25 cellular contexts compared by ENCODE assay signal in the genomic region with DNA sequence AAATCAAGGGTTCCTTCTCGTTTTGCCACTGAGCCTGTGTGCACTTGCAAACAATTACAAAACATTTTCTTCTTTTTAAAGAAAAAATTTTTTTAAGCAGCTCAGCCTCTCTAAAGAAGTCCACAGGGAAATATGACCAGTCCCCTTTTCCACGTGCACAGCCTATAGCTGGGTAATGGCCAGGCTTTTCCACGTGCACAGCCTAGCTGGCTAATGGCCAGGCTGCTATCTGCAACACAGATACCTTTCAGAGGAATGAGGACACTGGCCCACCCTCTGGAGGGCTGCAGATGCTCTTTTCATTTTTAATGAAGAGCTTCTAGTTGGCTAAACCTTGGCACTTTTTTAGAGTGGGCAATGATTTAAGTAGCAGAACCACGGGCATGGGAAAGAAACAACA. TPM values are rescaled to one million over a fixed set of nuclear protein-coding genes. Genes with fewer than 3 reads are reported as not detected.
A peak's percentile ranks its signal among the peaks of the same experiment; 100 is the strongest.
DNase-seq lines count a peak whose midpoint lies in the region; ATAC-seq and TF ChIP-seq lines count a peak whose summit lies in the region.
"Had no signal": no experiment of that assay in that cellular context is flagged by ENCODE, and none has a peak within 500 bp of the region (broad histone marks: within the 10 kb centered on the region; RNA-seq: fewer than 3 reads in every experiment).

No MANE protein-coding gene starts in this region.

- TF ChIP-seq CTCF in right atrium auricular region (IDR thresholded peaks at IDR 0.05) = no peak
- TF ChIP-seq CTCF in esophagus muscularis mucosa (IDR thresholded peaks at IDR 0.05) = no peak

- no peaks in the 10 kb centered on the region for H3K9me3 Mint-ChIP-seq in activated CD8-positive, alpha-beta T cell treated with anti-CD3 and anti-CD28 coated beads, Interleukin-2, amount 10 ng/mL, durations not matched to agents 7 days and 5 days (ENCODE audit: insufficient read depth)
- H3K9me3 Mint-ChIP-seq: CD4-positive, alpha-beta T cell had no signal

- H3F3A ChIP-seq in GM23248 (ENCODE audit: insufficient read depth) = no peaks in the 10 kb centered on the region

- intact Hi-C loops in Right ventricle myocardium superior (cut with DNase I) = no loop called here
- intact Hi-C loops in esophagus muscularis mucosa (cut with DNase I) = no loop called here

- no peak for TF ChIP-seq EP300 in esophagus muscularis mucosa (IDR thresholded peaks at IDR 0.05)

- no peak overlapping the region for H3K27ac Mint-ChIP-seq in activated CD8-positive, alpha-beta T cell treated with anti-CD3 and anti-CD28 coated beads, Interleukin-2, amount 10 ng/mL, durations not matched to agents 7 days and 5 days
- H3K27ac Mint-ChIP-seq: CD4-positive, alpha-beta T cell had no signal

- H3K27ac ChIP-seq in right atrium auricular region (no peak overlapping the region), esophagus muscularis mucosa (replicated peaks in 1 of 4) (no peak overlapping the region), GM23248 (no peak overlapping the region)
- H3K27ac ChIP-seq: HL-60, PC-9, SJSA1 had no signal

- no peak overlapping the region for H3K4me2 ChIP-seq in GM23248 (ENCODE audit: unreplicated experiment)
- H3K4me2 ChIP-seq: PC-9 had no signal

- no peaks in the 10 kb centered on the region for H3K9me2 ChIP-seq in GM23248 (ENCODE audit: insufficient read depth)

- ATAC-seq in Right ventricle myocardium superior (ENCODE audit: poor library complexity) = no peak
- no peak for ATAC-seq in activated CD8-positive, alpha-beta T cell treated with anti-CD3 and anti-CD28 coated beads, Interleukin-2, amount 10 ng/mL, durations not matched to agents 7 days and 5 days
- ATAC-seq: Right ventricle myocardium inferior had no signal

- no peak overlapping the region for H3K4me3 ChIP-seq in right atrium auricular region
- H3K4me3 ChIP-seq in esophagus muscularis mucosa = no peak overlapping the region
- no peak overlapping the region for H3K4me3 ChIP-seq in GM23248
- H3K4me3 ChIP-seq: PC-9, SJSA1 had no signal

- no peak overlapping the region for H3K4me3 Mint-ChIP-seq in activated CD8-positive, alpha-beta T cell treated with anti-CD3 and anti-CD28 coated beads, Interleukin-2, amount 10 ng/mL, durations not matched to agents 7 days and 5 days
- H3K4me3 Mint-ChIP-seq: CD4-positive, alpha-beta T cell had no signal

- H3K27me3 ChIP-seq in right atrium auricular region (no peaks in the 10 kb centered on the region), esophagus muscularis mucosa (peaks cover 0 to 45% (median 4%) of the 10 kb centered on the region in 4 donors), GM23248 (replicated peaks; ENCODE audit: insufficient read depth) (peaks cover 11% of the 10 kb centered on the region)
- H3K27me3 ChIP-seq: SJSA1 had no signal

- CTCF ChIA-PET in activated CD8-positive, alpha-beta T cell treated with anti-CD3 and anti-CD28 coated beads, Interleukin-2, amount 10 ng/mL, durations not matched to agents 7 days and 5 days (lab: Charles Lee) = no interaction called here

- peak; percentile 5 for DNase-seq in NCI-H1092 treated with DMSO at 0.1 percent for 48 hours (lab: John Stamatoyannopoulos, UW)
- DNase-seq in NCI-H1092 (lab: John Stamatoyannopoulos, UW) = no peak
- peak; percentile 11 for DNase-seq in right atrium auricular region (ENCODE audit: low spot score)
- no peak for DNase-seq in Right ventricle myocardium superior
- peak; percentile 78 for DNase-seq in esophagus muscularis mucosa (ENCODE audit: extremely low spot score)
- no peak for DNase-seq in activated CD8-positive, alpha-beta T cell treated with anti-CD3 and anti-CD28 coated beads, Interleukin-2, amount 10 ng/mL, durations not matched to agents 7 days and 5 days
- no peak for DNase-seq in GM23248
- no peak for DNase-seq in dedifferentiated amniotic fluid mesenchymal stem cell (ENCODE audit: extremely low spot score)
- DNase-seq: 8988T; ACHN; CD4-positive, alpha-beta T cell; Karpas-422; NCI-H1105; NCI-H1436 treated with DMSO at 0.1 percent for 48 hours; NCI-H187 treated with DMSO at 0.1 percent for 48 hours; NCI-H524; NCI-H774; PC-9; T-helper 1 cell had no signal

- H2AFZ ChIP-seq in GM23248 = no peak overlapping the region
- H2AFZ ChIP-seq: PC-9 had no signal

- H3K9me3 ChIP-seq in right atrium auricular region (no peaks in the 10 kb centered on the region), esophagus muscularis mucosa (no peaks in the 10 kb centered on the region), GM23248 (ENCODE audit: low read depth) (no peaks in the 10 kb centered on the region)
- H3K9me3 ChIP-seq: SJSA1 had no signal

- no peak for TF ChIP-seq POLR2A in esophagus muscularis mucosa (IDR thresholded peaks at IDR 0.05; ENCODE audit: low read depth)

- H3K4me1 ChIP-seq in right atrium auricular region (no peaks in the 10 kb centered on the region), esophagus muscularis mucosa (peaks cover 0 to 4% (median 0%) of the 10 kb centered on the region in 4 donors), GM23248 (ENCODE audit: insufficient read depth) (no peaks in the 10 kb centered on the region)
- H3K4me1 ChIP-seq: SJSA1 had no signal

- no peaks in the 10 kb centered on the region for H4K20me1 ChIP-seq in GM23248 (ENCODE audit: insufficient read depth)

- POLR2A ChIA-PET in activated CD8-positive, alpha-beta T cell treated with anti-CD3 and anti-CD28 coated beads, Interleukin-2, amount 10 ng/mL, durations not matched to agents 7 days and 5 days (lab: Charles Lee) = no interaction called here

- WGBS in esophagus muscularis mucosa = 44% methylated on average over 4 of the region's 4 CpGs
- 11 to 14% methylated on average over 4 of the region's 4 CpGs for WGBS in GM23248 (ENCODE audit: low coverage in 1 of 2, low lambda C conversion rate in 2 of 2, missing lambda C conversion rate in 2 of 2), 2 experiments

- H3K36me3 Mint-ChIP-seq in activated CD8-positive, alpha-beta T cell treated with anti-CD3 and anti-CD28 coated beads, Interleukin-2, amount 10 ng/mL, durations not matched to agents 7 days and 5 days (ENCODE audit: low read depth) = no peaks in the 10 kb centered on the region

- H3K36me3 ChIP-seq in right atrium auricular region (no peaks in the 10 kb centered on the region), esophagus muscularis mucosa (no peaks in the 10 kb centered on the region), GM23248 (ENCODE audit: low read depth) (no peaks in the 10 kb centered on the region)

- in situ Hi-C loops in GM23248 (cut with MboI) = no loop called here

- H3K79me2 ChIP-seq in GM23248 (ENCODE audit: insufficient read depth) = no peaks in the 10 kb centered on the region

- no peaks in the 10 kb centered on the region for H3K4me1 Mint-ChIP-seq in activated CD8-positive, alpha-beta T cell treated with anti-CD3 and anti-CD28 coated beads, Interleukin-2, amount 10 ng/mL, durations not matched to agents 7 days and 5 days (ENCODE audit: low read depth)

- no peak overlapping the region for H3K9ac ChIP-seq in GM23248

- H3K27me3 Mint-ChIP-seq in activated CD8-positive, alpha-beta T cell treated with anti-CD3 and anti-CD28 coated beads, Interleukin-2, amount 10 ng/mL, durations not matched to agents 7 days and 5 days (ENCODE audit: low read depth) = no peaks in the 10 kb centered on the region

RNA-seq across cellular contexts. Expression of gene ASB18, which starts 46.3 kb away (rescaled TPM):
- 1 to 10 TPM; 1.9 to 7.6 TPM for total RNA-seq in right atrium auricular region
- 4.5 TPM for total RNA-seq in Right ventricle myocardium superior
- not detected for total RNA-seq in esophagus muscularis mucosa
- not detected for total RNA-seq in activated CD8-positive, alpha-beta T cell treated with anti-CD3 and anti-CD28 coated beads, Interleukin-2, amount 10 ng/mL, durations not matched to agents 7 days and 5 days
- total RNA-seq in GM23248 (2014; rRNA removed; shearing (Covaris generic)) = not detected in 2 replicates
- polyA plus RNA-seq in GM23248 (2016; fragmentation: Nextera tagmentation; extraction: Ambion mirVana) = not detected in 2 replicates
- total RNA-seq: CD4-positive, alpha-beta T cell; H4; RPMI7951 had no signal
- polyA plus RNA-seq: BJ had no signal

RNA-seq across cellular contexts. Expression of gene GBX2, which starts 49.7 kb away (rescaled TPM):
- total RNA-seq in right atrium auricular region (not detected), Right ventricle myocardium superior (not detected), esophagus muscularis mucosa (not detected)
- total RNA-seq in activated CD8-positive, alpha-beta T cell treated with anti-CD3 and anti-CD28 coated beads, Interleukin-2, amount 10 ng/mL, durations not matched to agents 7 days and 5 days = not detected
- not detected in 2 replicates for total RNA-seq in GM23248 (2014; rRNA removed; shearing (Covaris generic))
- polyA plus RNA-seq in GM23248 (2016; fragmentation: Nextera tagmentation; extraction: Ambion mirVana) = not detected in 2 replicates
- total RNA-seq: CD4-positive, alpha-beta T cell; PC-9; Right ventricle myocardium inferior had no signal

Comparison
In these comparisons a context has a peak if more than half of its experiments do, and no peak if none do; other contexts are left out.
1. DNase-seq: peak in NCI-H1092 treated with DMSO at 0.1 percent for 48 hours (single experiment), right atrium auricular region (single experiment) and esophagus muscularis mucosa (single experiment); none in NCI-H1092 (single experiment), Right ventricle myocardium superior (single experiment), activated CD8-positive, alpha-beta T cell treated with anti-CD3 and anti-CD28 coated beads, Interleukin-2, amount 10 ng/mL, durations not matched to agents 7 days and 5 days (single experiment), GM23248 (single experiment) and dedifferentiated amniotic fluid mesenchymal stem cell (single experiment).